Comparison of ENCODE assay signal across 17 cellular contexts in the genomic region with DNA sequence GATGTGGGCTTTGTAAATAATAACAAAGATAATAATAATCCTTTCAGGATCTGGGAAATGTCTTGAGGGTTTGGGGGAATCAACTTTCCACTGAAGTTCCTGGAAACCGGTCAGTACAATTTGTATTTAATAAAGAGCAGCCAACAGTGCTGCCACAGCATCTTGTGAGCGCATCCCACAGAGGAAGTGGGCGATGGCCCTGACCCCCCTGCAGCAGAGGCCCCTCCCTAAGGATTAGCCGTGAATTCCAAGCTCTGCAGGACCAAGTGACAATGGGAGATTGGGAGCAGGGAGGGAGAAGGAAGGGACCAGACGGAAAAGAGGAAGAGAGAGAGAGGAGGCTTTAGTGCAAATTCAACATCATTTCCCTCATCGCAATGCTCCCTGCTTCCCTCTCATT.
DNase-seq lines count a peak whose midpoint lies in the region; ATAC-seq and TF ChIP-seq lines count a peak whose summit lies in the region.
"Had no signal": no experiment of that assay in that cellular context is flagged by ENCODE, and none has a peak within 500 bp of the region (broad histone marks: within the 10 kb centered on the region; RNA-seq: fewer than 3 reads in every experiment).

No MANE protein-coding gene starts in this region.

- H3F3A ChIP-seq in neural progenitor cell (ENCODE audit: low read depth) = peaks cover 31% of the 10 kb centered on the region

- H3K4me1 Mint-ChIP-seq in neural progenitor cell = peaks cover 15% of the 10 kb centered on the region
- H3K4me1 Mint-ChIP-seq in activated naive CD4-positive, alpha-beta T cell treated with anti-CD3 and anti-CD28 coated beads for 36 hours (ENCODE audit: low read depth) = peaks cover 3% of the 10 kb centered on the region

- H3K9me3 ChIP-seq in colonic mucosa (no peaks in the 10 kb centered on the region), right cardiac atrium (ENCODE audit: control insufficient read depth, low read length) (no peaks in the 10 kb centered on the region), neural progenitor cell (ENCODE audit: low read depth) (no peaks in the 10 kb centered on the region), upper lobe of left lung (no peaks in the 10 kb centered on the region)
- H3K9me3 ChIP-seq: MG63 had no signal

- no peaks in the 10 kb centered on the region for H3K27me3 ChIP-seq in H7 (ENCODE audit: control insufficient read depth, insufficient read depth, low read length)
- no peaks in the 10 kb centered on the region for H3K27me3 ChIP-seq in colonic mucosa
- no peaks in the 10 kb centered on the region for H3K27me3 ChIP-seq in right cardiac atrium (ENCODE audit: control insufficient read depth, insufficient read depth)
- no peaks in the 10 kb centered on the region for H3K27me3 ChIP-seq in neural progenitor cell
- H3K27me3 ChIP-seq in upper lobe of left lung = no peaks in the 10 kb centered on the region
- H3K27me3 ChIP-seq: MG63 had no signal

- ATAC-seq in right cardiac atrium (peak; percentile 16 to 23), upper lobe of left lung (ENCODE audit: low FRiP score in 2 of 2) (no peak), HG02885 (IDR thresholded peaks at IDR 0.05; ENCODE audit: poor library complexity, unreplicated experiment) (no peak)

- TF ChIP-seq POLR2A in upper lobe of left lung (IDR thresholded peaks at IDR 0.05) = no peak

- H3K4me3 ChIP-seq in H7 (ENCODE audit: insufficient read depth, low read depth, low read length) (no peak overlapping the region), colonic mucosa (no peak overlapping the region), right cardiac atrium (ENCODE audit: low read length) (no peak overlapping the region), neural progenitor cell (no peak overlapping the region), upper lobe of left lung (no peak overlapping the region)
- H3K4me3 ChIP-seq: GM23248, MG63 had no signal

- H4K20me1 ChIP-seq in neural progenitor cell (ENCODE audit: low read depth) = no peaks in the 10 kb centered on the region

- no peak overlapping the region for H2AFZ ChIP-seq in neural progenitor cell (replicated peaks)
- H2AFZ ChIP-seq: GM23248 had no signal

- H3K4me1 ChIP-seq in colonic mucosa = no peaks in the 10 kb centered on the region
- peaks cover 17% of the 10 kb centered on the region for H3K4me1 ChIP-seq in right cardiac atrium (ENCODE audit: control insufficient read depth, insufficient read depth, low read length)
- peaks cover 40% of the 10 kb centered on the region for H3K4me1 ChIP-seq in neural progenitor cell
- H3K4me1 ChIP-seq in upper lobe of left lung = peaks cover 0 to 22% (median 6%) of the 10 kb centered on the region in 4 donors

- H3K27me3 Mint-ChIP-seq in neural progenitor cell (ENCODE audit: insufficient read depth, low read depth) = peaks cover 3% of the 10 kb centered on the region
- H3K27me3 Mint-ChIP-seq in activated naive CD4-positive, alpha-beta T cell treated with anti-CD3 and anti-CD28 coated beads for 36 hours (ENCODE audit: low read depth) = no peaks in the 10 kb centered on the region
- H3K27me3 Mint-ChIP-seq: CD4-positive, CD25-positive, alpha-beta regulatory T cell had no signal

- H3K4me3 Mint-ChIP-seq in neural progenitor cell = no peak overlapping the region
- H3K4me3 Mint-ChIP-seq in activated naive CD4-positive, alpha-beta T cell treated with anti-CD3 and anti-CD28 coated beads for 36 hours = no peak overlapping the region
- H3K4me3 Mint-ChIP-seq: CD4-positive, CD25-positive, alpha-beta regulatory T cell; HFFc6 had no signal

- peak overlapping the region in 1 of 2 donors; percentile 59 for H3K9ac ChIP-seq in colonic mucosa (ENCODE audit: low read depth in 2 of 2, low read length in 2 of 2)
- H3K9ac ChIP-seq in neural progenitor cell = no peak overlapping the region
- H3K9ac ChIP-seq: GM23248 had no signal

- WGBS in right cardiac atrium = 48% methylated on average over 6 of the region's 6 CpGs
- 67 to 72% methylated on average over 6 of the region's 6 CpGs for whole genome bisulfite sequencing in upper lobe of left lung, 2 donors

- H3K79me2 ChIP-seq in neural progenitor cell (ENCODE audit: low read depth) = no peaks in the 10 kb centered on the region

- CTCF ChIA-PET in activated naive CD4-positive, alpha-beta T cell treated with anti-CD3 and anti-CD28 coated beads for 36 hours (lab: Charles Lee) = no interaction called here

- H3K36me3 Mint-ChIP-seq in neural progenitor cell = no peaks in the 10 kb centered on the region
- H3K36me3 Mint-ChIP-seq in activated naive CD4-positive, alpha-beta T cell treated with anti-CD3 and anti-CD28 coated beads for 36 hours (ENCODE audit: low read depth) = no peaks in the 10 kb centered on the region
- H3K36me3 Mint-ChIP-seq: CD4-positive, CD25-positive, alpha-beta regulatory T cell had no signal

- intact Hi-C loops in colonic mucosa (cut with DNase I) = no loop called here
- intact Hi-C loops in right cardiac atrium (cut with DNase I) = no loop called here
- intact Hi-C loops in activated naive CD4-positive, alpha-beta T cell treated with anti-CD3 and anti-CD28 coated beads for 36 hours (cut with micrococcal nuclease) = no loop called here

- no peak overlapping the region for H3K27ac Mint-ChIP-seq in neural progenitor cell
- H3K27ac Mint-ChIP-seq in activated naive CD4-positive, alpha-beta T cell treated with anti-CD3 and anti-CD28 coated beads for 36 hours = no peak overlapping the region
- H3K27ac Mint-ChIP-seq: CD4-positive, CD25-positive, alpha-beta regulatory T cell; HFFc6 had no signal

- TF ChIP-seq CTCF in colonic mucosa (IDR thresholded peaks at IDR 0.05) (no peak), neural progenitor cell (IDR thresholded peaks at IDR 0.05) (no peak), upper lobe of left lung (IDR thresholded peaks at IDR 0.05) (no peak)

- H3K27ac ChIP-seq in colonic mucosa (peak overlapping the region; percentile 38), right cardiac atrium (ENCODE audit: low read length) (peak overlapping the region; percentile 33), neural progenitor cell (no peak overlapping the region), upper lobe of left lung (no peak overlapping the region)
- H3K27ac ChIP-seq: GM23248 had no signal

- peak overlapping the region; percentile 42 for H3K4me2 ChIP-seq in neural progenitor cell

- peaks cover 5% of the 10 kb centered on the region for H3K9me3 Mint-ChIP-seq in neural progenitor cell
- no peaks in the 10 kb centered on the region for H3K9me3 Mint-ChIP-seq in activated naive CD4-positive, alpha-beta T cell treated with anti-CD3 and anti-CD28 coated beads for 36 hours
- H3K9me3 Mint-ChIP-seq: HFFc6 had no signal

- no peak for TF ChIP-seq EP300 in upper lobe of left lung (IDR thresholded peaks at IDR 0.05)

- DNase-seq in H7 (peak; percentile 25), colonic mucosa (no peak), right cardiac atrium (no peak), neural progenitor cell (ENCODE audit: low spot score) (peak; percentile 55), H4 (ENCODE audit: low spot score) (no peak), upper lobe of left lung (no peak)
- no peak for DNase-seq in activated naive CD4-positive, alpha-beta T cell treated with anti-CD3 and anti-CD28 coated beads for 36 hours
- DNase-seq: CD4-positive, CD25-positive, alpha-beta regulatory T cell; GM23248; HFFc6; MG63; NCI-H1930; NCI-H524 treated with DMSO at 0.1 percent for 48 hours; NK-92 treated with Interleukin-12 subunit alpha and Interleukin-12 subunit beta, amount 100 ng/mL, for 24 hours; OCI-M1; RPMI8226 had no signal

- H3K36me3 ChIP-seq in H7 (replicated peaks; ENCODE audit: control insufficient read depth, insufficient read depth, low read length) (no peaks in the 10 kb centered on the region), colonic mucosa (no peaks in the 10 kb centered on the region), neural progenitor cell (no peaks in the 10 kb centered on the region), upper lobe of left lung (no peaks in the 10 kb centered on the region)
- H3K36me3 ChIP-seq: MG63 had no signal

Comparison
In these comparisons a context has a peak if more than half of its experiments do, and no peak if none do; other contexts are left out.
1. DNase-seq: peak in H7 (single experiment) and neural progenitor cell (single experiment); none in colonic mucosa (single experiment), right cardiac atrium (0 of 3), activated naive CD4-positive, alpha-beta T cell treated with anti-CD3 and anti-CD28 coated beads for 36 hours (single experiment), H4 (single experiment) and upper lobe of left lung (0 of 2).
2. H3K27ac ChIP-seq: peak in colonic mucosa (single experiment) and right cardiac atrium (single experiment); none in neural progenitor cell (single experiment) and upper lobe of left lung (0 of 4).
3. ATAC-seq: peak in right cardiac atrium (2 of 2); none in upper lobe of left lung (0 of 2) and HG02885 (single experiment).